Comparison of ENCODE assay signal across 1 cellular context in the genomic region with DNA sequence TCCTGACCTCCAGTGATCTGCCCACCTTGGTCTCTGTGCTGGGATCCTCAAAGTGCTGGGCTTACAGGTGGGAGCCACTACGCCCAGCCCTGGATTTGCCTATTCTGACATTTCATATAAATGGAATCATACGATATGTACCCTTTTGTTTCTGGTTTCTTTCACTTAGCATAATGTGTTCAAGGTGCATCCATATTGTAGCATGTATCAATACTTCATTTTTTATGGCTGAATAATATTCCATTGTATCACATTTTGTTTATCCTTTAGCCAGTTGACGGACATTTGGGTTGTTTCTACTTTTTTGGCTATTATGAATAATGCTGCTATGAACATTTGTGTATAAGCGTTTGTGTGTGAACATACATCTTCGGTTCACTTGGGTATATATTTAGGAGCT.
TF ChIP-seq lines count a peak whose summit lies in the region.

No MANE protein-coding gene starts in this region.

TF ChIP-seq in K562, 482 proteins besides CTCF, POLR2A, EP300 and RAD21:
- TF ChIP-seq JUND (IDR thresholded peaks at IDR 0.05; ENCODE audit: borderline replicate concordance, low read depth, low read length) (no peak), JUND (tag; IDR thresholded peaks at IDR 0.05; ENCODE audit: borderline replicate concordance, low read depth, low read length) (no peak), ZNF146 (CRISPR knock-in tag; IDR thresholded peaks at IDR 0.05; ENCODE audit: unreplicated experiment) (peak; percentile 76), KDM1A (IDR thresholded peaks at IDR 0.05) (0 out of 4 replicates have a peak, but pooled peaks of 1 of the 2 experiments have one; percentile 9)
